In genomic region chr1:7438921-7439655, GRCh38 we compare ENCODE assay signal across 26 cellular contexts.
"Had no signal": no experiment of that assay in that cellular context is flagged by ENCODE, and none has a peak within 500 bp of the region (broad histone marks: within the 10 kb centered on the region; RNA-seq: fewer than 3 reads in every experiment).

No MANE protein-coding gene starts in this region.

- H3K36me3 Mint-ChIP-seq: immature natural killer cell; stimulated activated memory B cell treated with anti-CD40 and anti-IgM and Interleukin-4, amounts not matched to agents 10 μg/mL and 1 μg/mL and 100 μg/mL, for 72 hours; type B pancreatic cell had no signal

- H3K4me3 ChIP-seq: heart left ventricle, left ventricle myocardium inferior, lung, mucosa of descending colon, pancreas, prostate gland, spleen, tibial nerve, vagina had no signal

- DNase-seq: heart left ventricle; hypothalamus; immature natural killer cell; kidney; left ventricle myocardium inferior; midbrain; mucosa of descending colon; naive thymus-derived CD8-positive, alpha-beta T cell; retina; small intestine; spleen; stimulated activated CD4-positive, alpha-beta T cell treated with anti-CD3 and anti-CD28 coated beads, Interleukin-4, amount 100 ng/mL, for 24 hours; stimulated activated naive CD4-positive, alpha-beta T cell treated with Interleukin-2 at 50 U/mL for 16 hours; stimulated activated naive CD8-positive, alpha-beta T cell treated with anti-CD3 and anti-CD28 coated beads, Interleukin-15, amount 100 ng/mL, for 72 hours; substantia nigra had no signal

- H3K4me1 Mint-ChIP-seq: immature natural killer cell; naive thymus-derived CD8-positive, alpha-beta T cell; stimulated activated memory B cell treated with anti-CD40 and anti-IgM and Interleukin-4, amounts not matched to agents 10 μg/mL and 1 μg/mL and 100 μg/mL, for 72 hours; stimulated activated naive CD8-positive, alpha-beta T cell treated with anti-CD3 and anti-CD28 coated beads, Interleukin-15, amount 100 ng/mL, for 72 hours had no signal

- H3K27me3 ChIP-seq: heart left ventricle, pancreas, spleen, tibial nerve, vagina had no signal

- H3K9me3 ChIP-seq: heart left ventricle, left ventricle myocardium inferior, mucosa of descending colon, pancreas, prostate gland, tibial nerve, vagina had no signal

- H3K27ac Mint-ChIP-seq: immature natural killer cell; naive thymus-derived CD8-positive, alpha-beta T cell; stimulated activated memory B cell treated with anti-CD40 and anti-IgM and Interleukin-4, amounts not matched to agents 10 μg/mL and 1 μg/mL and 100 μg/mL, for 72 hours; stimulated activated naive CD8-positive, alpha-beta T cell treated with anti-CD3 and anti-CD28 coated beads, Interleukin-15, amount 100 ng/mL, for 72 hours; type B pancreatic cell had no signal

- H3K4me1 ChIP-seq: left ventricle myocardium inferior, pancreas, prostate gland, tibial nerve, vagina had no signal

- H3K36me3 ChIP-seq: heart left ventricle, left ventricle myocardium inferior, pancreas, prostate gland, spleen, tibial nerve, vagina had no signal

- H3K27me3 Mint-ChIP-seq: stimulated activated naive CD8-positive, alpha-beta T cell treated with anti-CD3 and anti-CD28 coated beads, Interleukin-15, amount 100 ng/mL, for 72 hours; type B pancreatic cell had no signal

- H3K9me3 Mint-ChIP-seq: immature natural killer cell; nephron; neural crest cell; stimulated activated naive CD8-positive, alpha-beta T cell treated with anti-CD3 and anti-CD28 coated beads, Interleukin-15, amount 100 ng/mL, for 72 hours; type B pancreatic cell had no signal

- ATAC-seq: heart left ventricle; mucosa of descending colon; naive thymus-derived CD8-positive, alpha-beta T cell; right cardiac atrium; sciatic nerve; stimulated activated memory B cell treated with anti-CD40 and anti-IgM and Interleukin-4, amounts not matched to agents 10 μg/mL and 1 μg/mL and 100 μg/mL, for 72 hours; stimulated activated naive CD8-positive, alpha-beta T cell treated with anti-CD3 and anti-CD28 coated beads, Interleukin-15, amount 100 ng/mL, for 72 hours had no signal

- H3K27ac ChIP-seq: heart left ventricle, left ventricle myocardium inferior, pancreas, prostate gland, spleen, tibial nerve, vagina had no signal

- H3K4me3 Mint-ChIP-seq: immature natural killer cell; naive thymus-derived CD8-positive, alpha-beta T cell; nephron; neural crest cell; stimulated activated memory B cell treated with anti-CD40 and anti-IgM and Interleukin-4, amounts not matched to agents 10 μg/mL and 1 μg/mL and 100 μg/mL, for 72 hours; stimulated activated naive CD8-positive, alpha-beta T cell treated with anti-CD3 and anti-CD28 coated beads, Interleukin-15, amount 100 ng/mL, for 72 hours; type B pancreatic cell had no signal
